1 cellular context compared by ENCODE assay signal in genomic region chr9:136049451-136050265, GRCh38.
TF ChIP-seq lines count a peak whose summit lies in the region.

No MANE protein-coding gene starts in this region.

TF ChIP-seq in HepG2, 621 proteins besides CTCF, POLR2A, EP300 and RAD21:
- TF ChIP-seq ZNF678 (CRISPR knock-in tag; IDR thresholded peaks at IDR 0.05) (no peak), ZNF768 (CRISPR knock-in tag; IDR thresholded peaks at IDR 0.05) (0 out of 2 replicates have a peak, but pooled peaks have one; percentile 26), AGO2 (optimal IDR thresholded peaks at IDR 0.05; ENCODE audit: low read depth, low read length) (peak; percentile 8)
TF ChIP-seq in HepG2: peak in this region for 2.
